19 cellular contexts compared by ENCODE assay signal in the genomic region with DNA sequence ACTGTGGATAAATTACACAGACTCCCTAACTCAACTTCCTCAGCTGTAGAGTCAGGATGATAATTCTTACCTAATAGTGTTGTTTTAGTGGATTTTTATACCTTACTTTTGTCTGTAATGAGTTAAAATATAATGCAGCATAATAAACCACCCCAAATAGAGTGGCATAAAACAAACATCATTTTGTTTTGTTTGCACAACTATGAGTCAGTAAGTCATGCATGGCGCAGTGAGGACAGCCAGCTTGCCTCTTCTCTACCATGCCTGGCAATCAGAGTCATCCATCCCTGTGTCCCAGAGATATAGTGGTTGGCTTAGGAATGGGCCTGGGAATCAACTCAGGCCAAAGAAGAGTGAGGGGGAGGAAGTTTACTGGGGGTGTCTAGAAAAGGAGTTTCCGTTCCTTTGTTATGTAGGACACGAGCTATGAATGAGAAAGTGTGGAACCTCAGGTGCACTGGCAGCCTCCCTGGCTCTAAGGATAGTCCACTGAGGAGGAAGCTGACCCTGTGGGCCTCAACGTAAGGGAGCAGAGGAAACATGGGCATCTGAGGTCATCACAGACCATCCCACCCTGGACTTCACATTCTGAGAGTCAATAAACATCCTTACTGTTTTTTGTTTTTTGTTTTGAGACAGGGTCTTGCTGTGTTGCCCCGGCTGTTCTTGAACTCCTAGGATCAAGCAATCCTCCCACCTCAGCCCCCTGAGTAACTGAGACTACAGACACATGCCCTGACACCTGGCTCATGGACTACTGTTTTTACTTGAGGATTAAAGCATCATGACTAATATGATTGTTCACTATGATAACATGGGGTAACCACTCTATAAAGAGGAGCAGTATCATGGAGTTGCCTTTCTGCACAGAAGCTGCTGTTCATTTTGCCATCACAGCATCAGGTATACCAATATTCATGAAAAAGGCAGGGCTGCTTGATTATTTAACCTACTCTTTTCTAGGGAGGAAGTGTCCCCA. TPM values are rescaled to one million over a fixed set of nuclear protein-coding genes. Genes with fewer than 3 reads are reported as not detected.
DNase-seq lines count a peak whose midpoint lies in the region; ATAC-seq and TF ChIP-seq lines count a peak whose summit lies in the region.
"Had no signal": no experiment of that assay in that cellular context is flagged by ENCODE, and none has a peak within 500 bp of the region (broad histone marks: within the 10 kb centered on the region; RNA-seq: fewer than 3 reads in every experiment).

No MANE protein-coding gene starts in this region.

- in situ Hi-C loops in mammary epithelial cell (cut with MboI; ENCODE audit: low sequenced_read_pairs in 2 of 2) = no loop called here

- peaks cover under 1% of the 10 kb centered on the region for H3K36me3 Mint-ChIP-seq in progenitor cell of endocrine pancreas (ENCODE audit: insufficient read depth)
- H3K36me3 Mint-ChIP-seq: CD4-positive, CD25-positive, alpha-beta regulatory T cell had no signal

- no peaks in the 10 kb centered on the region for H3K79me2 ChIP-seq in mammary epithelial cell (ENCODE audit: insufficient read depth, low read length)
- H3K79me2 ChIP-seq: hepatocyte had no signal

- H3K4me2 ChIP-seq in mammary epithelial cell (ENCODE audit: insufficient read depth, low read depth, low read length) = no peak overlapping the region
- H3K4me2 ChIP-seq: hepatocyte had no signal

- ATAC-seq in HG02763 (IDR thresholded peaks at IDR 0.05; ENCODE audit: unreplicated experiment) = no peak
- ATAC-seq: left cardiac atrium had no signal

- no peak for TF ChIP-seq CTCF in mammary epithelial cell (conservative IDR thresholded peaks at IDR 0.05 in 1 of 2, IDR thresholded peaks at IDR 0.05 in 1 of 2; ENCODE audit: extremely low read depth in 1 of 2, insufficient read depth in 1 of 2, low read depth in 1 of 2, low read length in 2 of 2)
- TF ChIP-seq CTCF in progenitor cell of endocrine pancreas (IDR thresholded peaks at IDR 0.05; ENCODE audit: unreplicated experiment) = no peak

- peaks cover 34% of the 10 kb centered on the region for H3K27me3 Mint-ChIP-seq in progenitor cell of endocrine pancreas

- peaks cover 14% of the 10 kb centered on the region for H3K27me3 ChIP-seq in mammary epithelial cell (ENCODE audit: insufficient read depth, low read length)
- H3K27me3 ChIP-seq: hepatocyte, tibial nerve had no signal

- intact Hi-C loops in mammary epithelial cell (cut with micrococcal nuclease) = no loop called here

- no peak overlapping the region for H3K4me3 Mint-ChIP-seq in progenitor cell of endocrine pancreas (ENCODE audit: low read depth)
- H3K4me3 Mint-ChIP-seq: activated T-cell treated with anti-CD3 and anti-CD28 coated beads, Interleukin-2, amount 50 U/mL, for 24 hours; CD4-positive, CD25-positive, alpha-beta regulatory T cell had no signal

- H2AFZ ChIP-seq in mammary epithelial cell (ENCODE audit: low read depth, low read length) = no peak overlapping the region
- H2AFZ ChIP-seq: hepatocyte had no signal

- H3K9me3 Mint-ChIP-seq in progenitor cell of endocrine pancreas (ENCODE audit: low read depth) = peaks cover 2% of the 10 kb centered on the region

- no TSS peak for BruUV-seq in mammary epithelial cell (replicated peaks; lab: Mats Ljungman, UMichigan)

- H3K9me3 ChIP-seq in mammary epithelial cell (replicated peaks; ENCODE audit: insufficient read depth, low read length) = no peaks in the 10 kb centered on the region
- H3K9me3 ChIP-seq: tibial nerve had no signal

- H3K27ac Mint-ChIP-seq in progenitor cell of endocrine pancreas = no peak overlapping the region
- H3K27ac Mint-ChIP-seq: activated T-cell treated with anti-CD3 and anti-CD28 coated beads, Interleukin-2, amount 50 U/mL, for 24 hours had no signal

- H3K4me1 ChIP-seq in mammary epithelial cell (ENCODE audit: insufficient read depth, low read length) = peaks cover 17% of the 10 kb centered on the region
- H3K4me1 ChIP-seq: tibial nerve had no signal

- H3K36me3 ChIP-seq in mammary epithelial cell (ENCODE audit: insufficient read depth, low read length) = no peaks in the 10 kb centered on the region
- H3K36me3 ChIP-seq: cardiac muscle cell, tibial nerve had no signal

- no peak overlapping the region for H3K9ac ChIP-seq in mammary epithelial cell (ENCODE audit: insufficient read depth, low read length)

- H4K20me1 ChIP-seq in mammary epithelial cell (ENCODE audit: insufficient read depth, low read length) = no peaks in the 10 kb centered on the region

- DNase-seq in NCI-H748 (lab: John Stamatoyannopoulos, UW; ENCODE audit: unreplicated experiment) = peak; percentile 28
- DNase-seq in NCI-H748 treated with DMSO at 0.1 percent for 48 hours (lab: John Stamatoyannopoulos, UW) = no peak
- DNase-seq in HPDE6-E6E7 (ENCODE audit: extremely low spot score) = peak; percentile 36
- peak; percentile 70 for DNase-seq in mammary epithelial cell
- peak; percentile 71 for DNase-seq in renal cortical epithelial cell (ENCODE audit: low read depth)
- no peak for DNase-seq in progenitor cell of endocrine pancreas (ENCODE audit: low spot score, unreplicated experiment)
- no peak for DNase-seq in T1000 (lab: John Stamatoyannopoulos, UW)
- DNase-seq: activated CD4-positive, alpha-beta T cell treated with anti-CD3 and anti-CD28 coated beads, Interleukin-2, amount 50 U/mL, for 48 hours; activated T-cell treated with anti-CD3 and anti-CD28 coated beads, Interleukin-2, amount 50 U/mL, for 24 hours; CD4-positive, CD25-positive, alpha-beta regulatory T cell; left cardiac atrium; midbrain; NCI-H1694 treated with DMSO at 0.1 percent for 48 hours; NCI-H524; stimulated activated naive CD4-positive, alpha-beta T cell treated with Interleukin-2 at 50 U/mL for 16 hours had no signal

- WGBS in mammary epithelial cell (ENCODE audit: low coverage, missing lambda C conversion rate) = 78% methylated on average over 3 of the region's 5 CpGs

- no peaks in the 10 kb centered on the region for H3K4me1 Mint-ChIP-seq in progenitor cell of endocrine pancreas (ENCODE audit: low read depth)
- H3K4me1 Mint-ChIP-seq: CD4-positive, CD25-positive, alpha-beta regulatory T cell had no signal

- H3K4me3 ChIP-seq in mammary epithelial cell (replicated peaks in 1 of 3; ENCODE audit: insufficient read depth in 1 of 3, low read depth in 2 of 3, low read length in 3 of 3) = no peak overlapping the region
- H3K4me3 ChIP-seq: cardiac muscle cell, hepatocyte, tibial nerve had no signal

- CTCF ChIA-PET in mammary epithelial cell (lab: Charles Lee; ENCODE audit: low non-redundant PET) = no interaction called here

- H3K27ac ChIP-seq in mammary epithelial cell (ENCODE audit: insufficient read depth, low read depth, low read length) = no peak overlapping the region
- H3K27ac ChIP-seq: cardiac muscle cell, hepatocyte, tibial nerve had no signal

- dilution Hi-C loops in mammary epithelial cell (cut with HindIII; ENCODE audit: low sequenced_read_pairs) = no loop called here

RNA-seq across cellular contexts. Expression of a gene that starts 21.0 kb away (rescaled TPM):
- total RNA-seq in mammary epithelial cell = 10 to 100 TPM; 28.4 to 48.7 TPM
- polyA plus RNA-seq in mammary epithelial cell = 3.3 TPM
- polyA minus RNA-seq in mammary epithelial cell = 10.9 TPM
- total RNA-seq in renal cortical epithelial cell = 48.8 and 73.8 TPM in 2 replicates
- 58.4 and 62.7 TPM in 2 replicates for total RNA-seq in progenitor cell of endocrine pancreas

Comparison
In these comparisons a context has a peak if more than half of its experiments do, and no peak if none do; other contexts are left out.
1. DNase-seq: peak in NCI-H748 (single experiment), HPDE6-E6E7 (single experiment), mammary epithelial cell (single experiment) and renal cortical epithelial cell (single experiment); none in NCI-H748 treated with DMSO at 0.1 percent for 48 hours (single experiment), progenitor cell of endocrine pancreas (single experiment) and T1000 (single experiment).